ENCODE assay signal across 16 cellular contexts in genomic region chr1:41880951-41881885, GRCh38. TPM values are rescaled to one million over a fixed set of nuclear protein-coding genes. Genes with fewer than 3 reads are reported as not detected.
A peak's percentile ranks its signal among the peaks of the same experiment; 100 is the strongest.
DNase-seq lines count a peak whose midpoint lies in the region; ATAC-seq and TF ChIP-seq lines count a peak whose summit lies in the region.
"Had no signal": no experiment of that assay in that cellular context is flagged by ENCODE, and none has a peak within 500 bp of the region (broad histone marks: within the 10 kb centered on the region; RNA-seq: fewer than 3 reads in every experiment).

No MANE protein-coding gene starts in this region.

- CTCF ChIA-PET in PC-3 (lab: Charles Lee): no interaction called here

- no peak for TF ChIP-seq POLR2A in stomach (IDR thresholded peaks at IDR 0.05)

- DNase-seq in Right ventricle myocardium inferior (ENCODE audit: missing footprints): no peak
- no peak for DNase-seq in left cardiac atrium
- DNase-seq in PC-3: no peak
- no peak for DNase-seq in heart right ventricle
- no peak for DNase-seq in stomach
- no peak for DNase-seq in T-helper 1 cell
- no peak for DNase-seq in NCI-H1105 treated with DMSO at 0.1 percent for 48 hours (lab: John Stamatoyannopoulos, UW)
- DNase-seq: activated CD4-positive, alpha-beta T cell treated with anti-CD3 and anti-CD28 coated beads for 4 hours; AML-193; anterior cingulate cortex; hippocampal formation; lower lobe of right lung; MG63; NCI-H1436 treated with DMSO at 0.1 percent for 48 hours; upper lobe of left lung had no signal

- H3K4me2 ChIP-seq in PC-3 (ENCODE audit: low read length): peak overlapping the region; percentile 65

- no peak overlapping the region for H2AFZ ChIP-seq in PC-3 (ENCODE audit: low read length)

- no TSS peak for BruUV-seq in PC-3 (replicated peaks; lab: Mats Ljungman, UMichigan)

- no peaks in the 10 kb centered on the region for H3F3A ChIP-seq in PC-3 (ENCODE audit: low read length, unreplicated experiment)

- intact Hi-C loops in Right ventricle myocardium inferior (cut with DNase I): loop anchor here (5.0 kb wide), 1 partner anchor 34 kb away; no protein-coding TSS in a partner anchor
- intact Hi-C loops in left cardiac atrium (cut with DNase I): no loop called here
- intact Hi-C loops in PC-3 (cut with micrococcal nuclease): no loop called here
- intact Hi-C loops in heart right ventricle (cut with DNase I): no loop called here
- intact Hi-C loops in stomach (cut with DNase I; ENCODE audit: low total_unique reads): no loop called here

- H3K9ac ChIP-seq in PC-3 (ENCODE audit: low read length): peak overlapping the region; percentile 38; the same call in 1 of the 2 replicates

- no peaks in the 10 kb centered on the region for H3K9me3 ChIP-seq in PC-3 (ENCODE audit: low read length)
- H3K9me3 ChIP-seq in heart right ventricle: no peaks in the 10 kb centered on the region
- no peaks in the 10 kb centered on the region for H3K9me3 ChIP-seq in stomach
- H3K9me3 ChIP-seq: lower lobe of right lung, MG63, upper lobe of left lung had no signal

- no peaks in the 10 kb centered on the region for H3K9me2 ChIP-seq in PC-3 (replicated peaks; ENCODE audit: low read length)

- H3K27me3 ChIP-seq in PC-3 (ENCODE audit: low read length) (no peaks in the 10 kb centered on the region), heart right ventricle (no peaks in the 10 kb centered on the region), stomach (no peaks in the 10 kb centered on the region)
- H3K27me3 ChIP-seq: MG63, upper lobe of left lung had no signal

- H3K4me1 ChIP-seq in PC-3 (ENCODE audit: insufficient read depth, low read length) (peaks cover 42% of the 10 kb centered on the region), heart right ventricle (peaks cover 11 to 70% (median 46%) of the 10 kb centered on the region in 9 donors), stomach (peaks cover 0 to 34% (median 19%) of the 10 kb centered on the region in 4 donors)

- no peaks in the 10 kb centered on the region for H4K20me1 ChIP-seq in PC-3 (ENCODE audit: low read length)

- ATAC-seq in Right ventricle myocardium inferior: peak; percentile 53
- no peak for ATAC-seq in left cardiac atrium
- no peak for ATAC-seq in PC-3
- ATAC-seq in heart right ventricle: peak in 6 of 8 donors; percentile 50 to 80 (median 60)
- ATAC-seq in GM21447 (IDR thresholded peaks at IDR 0.05; ENCODE audit: unreplicated experiment): no peak

- TF ChIP-seq CTCF in PC-3 (conservative IDR thresholded peaks at IDR 0.05; ENCODE audit: low read depth, low read length): no peak
- no peak for TF ChIP-seq CTCF in heart right ventricle (IDR thresholded peaks at IDR 0.05)
- TF ChIP-seq CTCF in stomach (IDR thresholded peaks at IDR 0.05): no peak

- peaks cover 61% of the 10 kb centered on the region for H3K79me2 ChIP-seq in PC-3 (ENCODE audit: low read length)

- H3K27ac ChIP-seq in PC-3 (ENCODE audit: low read length) (peak overlapping the region; percentile 74), heart right ventricle (peak overlapping the region; percentile 10 to 80 (median 62)), stomach (peak overlapping the region in 4 of 5 donors; percentile 45 to 66 (median 56))
- H3K27ac ChIP-seq: lower lobe of right lung had no signal

- peak overlapping the region; percentile 7; the same call in 1 of the 2 replicates for H3K4me3 ChIP-seq in PC-3 (ENCODE audit: low read length)
- H3K4me3 ChIP-seq in heart right ventricle: no peak overlapping the region
- no peak overlapping the region for H3K4me3 ChIP-seq in stomach
- H3K4me3 ChIP-seq: lower lobe of right lung, MG63, upper lobe of left lung had no signal

- H3K36me3 ChIP-seq in PC-3 (ENCODE audit: low read depth, low read length): no peaks in the 10 kb centered on the region
- H3K36me3 ChIP-seq in heart right ventricle: no peaks in the 10 kb centered on the region
- no peaks in the 10 kb centered on the region for H3K36me3 ChIP-seq in stomach
- H3K36me3 ChIP-seq: lower lobe of right lung, MG63, upper lobe of left lung had no signal

- POLR2A ChIA-PET in PC-3 (lab: Charles Lee; ENCODE audit: unreplicated experiment): no interaction called here

- 47 to 53% methylated on average over 5 of the region's 5 CpGs for WGBS in heart right ventricle, 2 donors
- 77 to 85% (median 79%) methylated on average over 5 of the region's 5 CpGs for WGBS in stomach, 5 donors

- no peak for TF ChIP-seq EP300 in stomach (IDR thresholded peaks at IDR 0.05)

RNA-seq across cellular contexts. Expression of gene HIVEP3, which starts 37.5 kb away (rescaled TPM):
- total RNA-seq in Right ventricle myocardium inferior (6.5 TPM), left cardiac atrium (1 to 10 TPM; 6.6 to 7.2 TPM), PC-3 (2014; rRNA removed) (8.4 and 9.8 TPM in 2 replicates), heart right ventricle (1 to 10 TPM; 3.8 to 7.5 (median 5.4) TPM), stomach (10 to 100 TPM in 1 of 5 donors, 1 to 10 TPM in 4; 1.8 to 65.3 (median 4.9) TPM)
- polyA plus RNA-seq in heart right ventricle (1 to 10 TPM; 2.6 to 4.5 TPM), stomach (1 to 10 TPM; 2.9 to 4.6 (median 3.1) TPM)

Comparison
In these comparisons a context has a peak if more than half of its experiments do, and no peak if none do; other contexts are left out.
1. ATAC-seq: peak in Right ventricle myocardium inferior (single experiment) and heart right ventricle (6 of 8); none in left cardiac atrium (0 of 2), PC-3 (single experiment) and GM21447 (single experiment).
2. Peak in every context shown above with its lines, with median percentiles within 50 percentile points of each other: H3K27ac ChIP-seq.